19 cellular contexts compared by ENCODE assay signal in genomic region chr6:4491501-4492260, GRCh38.
DNase-seq lines count a peak whose midpoint lies in the region; ATAC-seq and TF ChIP-seq lines count a peak whose summit lies in the region.
"Had no signal": no experiment of that assay in that cellular context is flagged by ENCODE, and none has a peak within 500 bp of the region (broad histone marks: within the 10 kb centered on the region; RNA-seq: fewer than 3 reads in every experiment).

No MANE protein-coding gene starts in this region.

- no peaks in the 10 kb centered on the region for H3K79me2 ChIP-seq in PC-3 (ENCODE audit: low read length)
- H3K79me2 ChIP-seq in H9 (ENCODE audit: insufficient read depth, low read length): no peaks in the 10 kb centered on the region

- no peak overlapping the region for H4K5ac ChIP-seq in H9 (ENCODE audit: insufficient read length, low read depth, low read length)

- peaks cover 17 to 27% of the 10 kb centered on the region in 2 donors for H3K9me3 Mint-ChIP-seq in activated naive CD4-positive, alpha-beta T cell treated with anti-CD3 and anti-CD28 coated beads, Interleukin-2, amount 50 U/mL, for 72 hours
- peaks cover 20 to 29% of the 10 kb centered on the region in 2 experiments for H3K9me3 Mint-ChIP-seq in H9

- no TSS peak for BruUV-seq in PC-3 (replicated peaks; lab: Mats Ljungman, UMichigan)

- no CpG with 5 or more reads among the region's 7 CpGs for WGBS in H9 (ENCODE audit: extremely low coverage, insufficient read length, low lambda C conversion rate)

- H3K9me3 ChIP-seq in PC-3 (ENCODE audit: low read length) (peaks cover 17% of the 10 kb centered on the region), H9 (ENCODE audit: control insufficient read depth, low read depth, low read length) (no peaks in the 10 kb centered on the region)
- H3K9me3 ChIP-seq: MG63 had no signal

- no peak overlapping the region for H2BK20ac ChIP-seq in H9 (ENCODE audit: low read depth, low read length, poor library complexity, severe bottlenecking)

- H3K27ac ChIP-seq in PC-3 (ENCODE audit: low read length): no peak overlapping the region
- peak overlapping the region; percentile 91 for H3K27ac ChIP-seq in epithelial cell of prostate
- H3K27ac ChIP-seq in H9 (ENCODE audit: insufficient read length, low read depth, low read length): no peak overlapping the region
- H3K27ac ChIP-seq: gastroesophageal sphincter, lower lobe of right lung had no signal

- no peak overlapping the region for H2AK5ac ChIP-seq in H9 (ENCODE audit: insufficient read length, low read length)

- no peaks in the 10 kb centered on the region for H3K27me3 ChIP-seq in PC-3 (ENCODE audit: low read length)
- H3K27me3 ChIP-seq in H9 (ENCODE audit: insufficient read depth, low read length): no peaks in the 10 kb centered on the region
- H3K27me3 ChIP-seq: gastroesophageal sphincter, MG63 had no signal

- no peak overlapping the region for H2BK5ac ChIP-seq in H9 (ENCODE audit: insufficient read length, low read length)

- H4K8ac ChIP-seq in H9 (replicated peaks; ENCODE audit: insufficient read length, low read depth, low read length): no peak overlapping the region

- H3K36me3 ChIP-seq in PC-3 (ENCODE audit: low read depth, low read length): peaks cover 7% of the 10 kb centered on the region; the same call in 1 of the 2 replicates
- H3K36me3 ChIP-seq: gastroesophageal sphincter, lower lobe of right lung, MG63 had no signal

- peaks cover 3% of the 10 kb centered on the region; the same call in 1 of the 2 replicates for H3K27me3 Mint-ChIP-seq in H9 (ENCODE audit: low read depth)

- DNase-seq in COLO829 (ENCODE audit: low spot score) (peak; percentile 89), PC-3 (peak; percentile 31), epithelial cell of prostate (ENCODE audit: low read depth, low spot score) (peak; percentile 92), lung microvascular endothelial cell (ENCODE audit: low read depth in 2 of 2) (peak; percentile 82 to 97), EL (no peak), H9 (no peak)
- no peak for DNase-seq in activated naive CD4-positive, alpha-beta T cell treated with anti-CD3 and anti-CD28 coated beads, Interleukin-2, amount 50 U/mL, for 72 hours (ENCODE audit: low spot score in 2 of 2)
- DNase-seq: CD4-positive, alpha-beta T cell; central memory CD4-positive, alpha-beta T cell; effector memory CD4-positive, alpha-beta T cell; lower lobe of right lung; MG63; NCI-H1694 treated with DMSO at 0.1 percent for 48 hours; NCI-H446 treated with DMSO at 0.1 percent for 48 hours; nephron progenitor cell had no signal

- POLR2A ChIA-PET in PC-3 (lab: Charles Lee; ENCODE audit: unreplicated experiment): no interaction called here

- peaks cover 20 to 21% of the 10 kb centered on the region in 2 donors for H3K36me3 Mint-ChIP-seq in activated naive CD4-positive, alpha-beta T cell treated with anti-CD3 and anti-CD28 coated beads, Interleukin-2, amount 50 U/mL, for 72 hours
- peaks cover 22 to 35% (median 28%) of the 10 kb centered on the region in 3 experiments for H3K36me3 Mint-ChIP-seq in H9 (ENCODE audit: insufficient read depth in 1 of 3, low read depth in 3 of 3)

- H3K4me3 Mint-ChIP-seq in H9: no peak overlapping the region; a peak in 1 of 5 replicates
- H3K4me3 Mint-ChIP-seq: activated T-helper 1 cell treated with anti-CD3 and anti-CD28 coated beads, Interleukin-12 subunit alpha, Interleukin-12 subunit beta, Interleukin-2, Interleukin-4 antibody, amounts not matched to agents 30 ng/mL and 10 ng/mL and 1 ng/mL, durations not matched to agents 14 hours and 24 hours and 36 hours; CD4-positive, alpha-beta T cell; nephron progenitor cell; T-helper 1 cell treated with Interleukin-12 subunit alpha and Interleukin-12 subunit beta and Interleukin-4 antibody, amounts not matched to agents 30 μg/mL and 1 μg/mL, for 36 hours had no signal

- no peak overlapping the region for H4K91ac ChIP-seq in H9 (ENCODE audit: insufficient read length, low read depth, low read length)

- H3K14ac ChIP-seq in H9 (ENCODE audit: insufficient read depth, low read length): no peak overlapping the region

- no peak overlapping the region for H3K23ac ChIP-seq in H9 (ENCODE audit: insufficient read length, low read depth, low read length)

- H2BK120ac ChIP-seq in H9 (ENCODE audit: low read depth, low read length, poor library complexity, severe bottlenecking): no peak overlapping the region

- intact Hi-C loops in PC-3 (cut with micrococcal nuclease): no loop called here

- no peak for ATAC-seq in PC-3
- ATAC-seq in activated naive CD4-positive, alpha-beta T cell treated with anti-CD3 and anti-CD28 coated beads, Interleukin-2, amount 50 U/mL, for 72 hours: no peak
- no peak for ATAC-seq in HG03378 (IDR thresholded peaks at IDR 0.05; ENCODE audit: unreplicated experiment)
- ATAC-seq: gastroesophageal sphincter, lower lobe of right lung had no signal

- H3K4me1 Mint-ChIP-seq in H9: peaks cover 11 to 12% of the 10 kb centered on the region in 2 experiments

- H3K9me2 ChIP-seq in PC-3 (replicated peaks; ENCODE audit: low read length): no peaks in the 10 kb centered on the region

- H4K20me1 ChIP-seq in PC-3 (ENCODE audit: low read length) (no peaks in the 10 kb centered on the region), H9 (ENCODE audit: control insufficient read depth, insufficient read depth, insufficient read length) (no peaks in the 10 kb centered on the region)

- no peaks in the 10 kb centered on the region for H3F3A ChIP-seq in PC-3 (ENCODE audit: low read length, unreplicated experiment)

- no peaks in the 10 kb centered on the region for H3K23me2 ChIP-seq in H9 (ENCODE audit: insufficient read length, low read depth, low read length, poor library complexity, severe bottlenecking)

- H2AFZ ChIP-seq in PC-3 (ENCODE audit: low read length) (no peak overlapping the region), H9 (ENCODE audit: low read length) (no peak overlapping the region)

- H3K9ac ChIP-seq in PC-3 (ENCODE audit: low read length): no peak overlapping the region
- no peak overlapping the region for H3K9ac ChIP-seq in H9 (ENCODE audit: extremely low read depth, insufficient read length, low read length)

- TF ChIP-seq CTCF in PC-3 (conservative IDR thresholded peaks at IDR 0.05; ENCODE audit: low read depth, low read length) (no peak), H9 (conservative IDR thresholded peaks at IDR 0.05) (no peak)

- H3K4me3 ChIP-seq in PC-3 (ENCODE audit: low read length): no peak overlapping the region
- H3K4me3 ChIP-seq: gastroesophageal sphincter, lower lobe of right lung, MG63 had no signal

- H3K4me2 ChIP-seq in PC-3 (ENCODE audit: low read length) (no peak overlapping the region), H9 (ENCODE audit: insufficient read depth, insufficient read length, low read length) (no peak overlapping the region)

- H3K4me1 ChIP-seq in PC-3 (ENCODE audit: insufficient read depth, low read length): no peaks in the 10 kb centered on the region
- 0 out of 2 replicates have a peak, but pooled peaks cover 3% of the 10 kb centered on the region for H3K4me1 ChIP-seq in H9 (ENCODE audit: insufficient read depth, low read length)
- H3K4me1 ChIP-seq: gastroesophageal sphincter, lower lobe of right lung had no signal

- no peak overlapping the region for H3T11ph ChIP-seq in H9 (ENCODE audit: low read length)

- no peak overlapping the region for H3K56ac ChIP-seq in H9 (ENCODE audit: insufficient read length, low read depth, low read length)

- no peak overlapping the region for H3K18ac ChIP-seq in H9 (ENCODE audit: insufficient read length, low read depth, low read length)

- CTCF ChIA-PET in PC-3 (lab: Charles Lee): no interaction called here

- H3K4ac ChIP-seq in H9 (ENCODE audit: low read depth, low read length): no peak overlapping the region

- H2BK12ac ChIP-seq in H9 (ENCODE audit: insufficient read length, low read depth, low read length): no peak overlapping the region

- H3K27ac Mint-ChIP-seq in activated naive CD4-positive, alpha-beta T cell treated with anti-CD3 and anti-CD28 coated beads, Interleukin-2, amount 50 U/mL, for 72 hours: no peak overlapping the region
- H3K27ac Mint-ChIP-seq in H9: no peak overlapping the region
- H3K27ac Mint-ChIP-seq: activated T-helper 1 cell treated with anti-CD3 and anti-CD28 coated beads, Interleukin-12 subunit alpha, Interleukin-12 subunit beta, Interleukin-2, Interleukin-4 antibody, amounts not matched to agents 30 ng/mL and 10 ng/mL and 1 ng/mL, durations not matched to agents 14 hours and 24 hours and 36 hours; CD4-positive, alpha-beta T cell; nephron progenitor cell; T-helper 1 cell treated with Interleukin-12 subunit alpha and Interleukin-12 subunit beta and Interleukin-4 antibody, amounts not matched to agents 30 μg/mL and 1 μg/mL, for 36 hours had no signal

- H2BK15ac ChIP-seq in H9 (ENCODE audit: low read depth, low read length): no peak overlapping the region

- H3K79me1 ChIP-seq in H9 (ENCODE audit: insufficient read depth, low read depth, low read length, poor library complexity, severe bottlenecking): no peaks in the 10 kb centered on the region

Comparison
In these comparisons a context has a peak if more than half of its experiments do, and no peak if none do; other contexts are left out.
1. DNase-seq: peak in COLO829 (single experiment), PC-3 (single experiment), epithelial cell of prostate (single experiment) and lung microvascular endothelial cell (2 of 2); none in EL (single experiment), activated naive CD4-positive, alpha-beta T cell treated with anti-CD3 and anti-CD28 coated beads, Interleukin-2, amount 50 U/mL, for 72 hours (0 of 2) and H9 (single experiment).